28 cellular contexts compared by ENCODE assay signal in genomic region chr16:27929818-27930217, GRCh38.
"Had no signal": no experiment of that assay in that cellular context is flagged by ENCODE, and none has a peak within 500 bp of the region (broad histone marks: within the 10 kb centered on the region; RNA-seq: fewer than 3 reads in every experiment).

No MANE protein-coding gene starts in this region.

- H3K36me3 ChIP-seq: adrenal gland, gastroesophageal sphincter, left ventricle myocardium inferior, neutrophil, right lobe of liver, transverse colon, vagina had no signal

- H3K4me3 ChIP-seq: adrenal gland, body of pancreas, gastroesophageal sphincter, hepatocyte, left ventricle myocardium inferior, right lobe of liver, testis, transverse colon, vagina had no signal

- FAIRE-seq: TTC549 had no signal

- ATAC-seq: body of pancreas; effector memory CD8-positive, alpha-beta T cell; gastroesophageal sphincter; right lobe of liver; stimulated activated naive CD8-positive, alpha-beta T cell treated with anti-CD3 and anti-CD28 coated beads, Interleukin-15, Interleukin-2, amounts not matched to agents 100 U/mL and 50 U/mL, for 24 hours had no signal

- H3K79me2 ChIP-seq: hepatocyte had no signal

- H3K27ac ChIP-seq: adrenal gland, body of pancreas, gastroesophageal sphincter, hepatocyte, left ventricle myocardium inferior, neutrophil, right lobe of liver, testis, transverse colon, vagina, VCaP had no signal

- DNase-seq: activated CD4-positive, alpha-beta memory T cell treated with anti-CD3 and anti-CD28 coated beads for 36 hours; activated CD4-positive, alpha-beta T cell treated with anti-CD3 and anti-CD28 coated beads, Interleukin-2, amount 10 ng/mL, durations not matched to agents 24 days and 14 days; activated CD4-positive, CD25-positive, alpha-beta regulatory T cell treated with anti-CD3 and anti-CD28 coated beads, Interleukin-2, amount 50 U/mL, for 72 hours; activated CD8-positive, alpha-beta memory T cell treated with anti-CD3 and anti-CD28 coated beads, Interleukin-2, amount 50 U/mL, for 4 hours; activated effector memory CD4-positive, alpha-beta T cell treated with anti-CD3 and anti-CD28 coated beads, Interleukin-2, amount 50 U/mL, for 16 hours; activated naive CD4-positive, alpha-beta T cell treated with anti-CD3 and anti-CD28 coated beads for 36 hours; activated naive CD8-positive, alpha-beta T cell treated with anti-CD3 and anti-CD28 coated beads for 36 hours; activated T-cell treated with anti-CD3 and anti-CD28 coated beads, Interleukin-2, amount 50 U/mL, for 1 hour; adrenal gland; body of pancreas; caudate nucleus; cortex of kidney; effector memory CD8-positive, alpha-beta T cell; erythroblast; islet precursor cell; left ventricle myocardium inferior; right lobe of liver; stimulated activated CD4-positive, alpha-beta T cell treated with anti-CD3 and anti-CD28 coated beads, Interleukin-12 subunit alpha, Interleukin-12 subunit beta, amount 100 ng/mL, for 4 hours; stimulated activated CD4-positive, alpha-beta T cell treated with anti-CD3 and anti-CD28 coated beads, Interleukin-4, amount 100 ng/mL, for 1 hour; stimulated activated naive CD8-positive, alpha-beta T cell treated with anti-CD3 and anti-CD28 coated beads, Interleukin-15, Interleukin-2, amounts not matched to agents 100 U/mL and 50 U/mL, for 24 hours; testis; transverse colon had no signal

- H2AFZ ChIP-seq: hepatocyte had no signal

- H3K9me3 ChIP-seq: adrenal gland, neutrophil, right lobe of liver, testis, transverse colon, vagina had no signal

- H3K4me2 ChIP-seq: hepatocyte had no signal

- H3K4me1 ChIP-seq: adrenal gland, body of pancreas, gastroesophageal sphincter, left ventricle myocardium inferior, right lobe of liver, testis, transverse colon, vagina had no signal

- H3K27me3 ChIP-seq: adrenal gland, body of pancreas, right lobe of liver, testis, transverse colon, vagina had no signal
